Comparison of ENCODE assay signal across 22 cellular contexts in genomic region chr12:131089526-131090253, GRCh38.
A peak's percentile ranks its signal among the peaks of the same experiment; 100 is the strongest.
DNase-seq lines count a peak whose midpoint lies in the region; ATAC-seq and TF ChIP-seq lines count a peak whose summit lies in the region.
"Had no signal": no experiment of that assay in that cellular context is flagged by ENCODE, and none has a peak within 500 bp of the region (broad histone marks: within the 10 kb centered on the region; RNA-seq: fewer than 3 reads in every experiment).

No MANE protein-coding gene starts in this region.

- no peak overlapping the region for H3K4me3 ChIP-seq in right lobe of liver
- H3K4me3 ChIP-seq in breast epithelium: no peak overlapping the region
- H3K4me3 ChIP-seq in smooth muscle cell: no peak overlapping the region
- H3K4me3 ChIP-seq: A549, cardiac muscle cell, HAP-1, psoas muscle, SK-N-MC, thyroid gland had no signal

- no peaks in the 10 kb centered on the region for H3F3A ChIP-seq in smooth muscle cell (ENCODE audit: low read depth)

- H3K27me3 ChIP-seq in right lobe of liver: no peaks in the 10 kb centered on the region
- peaks cover 0 to 7% of the 10 kb centered on the region in 2 donors for H3K27me3 ChIP-seq in breast epithelium
- H3K27me3 ChIP-seq in smooth muscle cell (ENCODE audit: low read depth): no peaks in the 10 kb centered on the region
- H3K27me3 ChIP-seq: cardiac muscle cell, thyroid gland had no signal

- 73% methylated on average over 8 of the region's 11 CpGs for WGBS in right lobe of liver (ENCODE audit: insufficient coverage, low coverage, low lambda C conversion rate, missing lambda C conversion rate)
- WGBS in smooth muscle cell (ENCODE audit: low lambda C conversion rate): 88% methylated on average over 11 of the region's 11 CpGs

- TF ChIP-seq CTCF in chondrocyte (IDR thresholded peaks at IDR 0.05) (no peak), right lobe of liver (IDR thresholded peaks at IDR 0.05) (no peak), breast epithelium (IDR thresholded peaks at IDR 0.05) (no peak), smooth muscle cell (IDR thresholded peaks at IDR 0.05; ENCODE audit: borderline replicate concordance, insufficient read depth, poor library complexity, severe bottlenecking) (no peak)

- H3K9ac ChIP-seq in smooth muscle cell (ENCODE audit: low read depth): no peak overlapping the region

- H3K4me2 ChIP-seq in smooth muscle cell: no peak overlapping the region
- H3K4me2 ChIP-seq: A549 had no signal

- TF ChIP-seq POLR2A in right lobe of liver (IDR thresholded peaks at IDR 0.05) (no peak), breast epithelium (IDR thresholded peaks at IDR 0.05) (no peak)

- H3K4me1 Mint-ChIP-seq in chondrocyte (ENCODE audit: low read depth): peaks cover 4% of the 10 kb centered on the region

- no peaks in the 10 kb centered on the region for H3K36me3 Mint-ChIP-seq in chondrocyte (ENCODE audit: low read depth)

- no peaks in the 10 kb centered on the region for H3K79me2 ChIP-seq in smooth muscle cell (ENCODE audit: low read depth)

- H3K9me3 Mint-ChIP-seq in chondrocyte (ENCODE audit: low read depth): no peaks in the 10 kb centered on the region

- H4K20me1 ChIP-seq in smooth muscle cell (ENCODE audit: low read depth): no peaks in the 10 kb centered on the region

- H3K27ac ChIP-seq in right lobe of liver (no peak overlapping the region), breast epithelium (no peak overlapping the region), smooth muscle cell (ENCODE audit: low read depth) (no peak overlapping the region)
- H3K27ac ChIP-seq: A549, cardiac muscle cell, psoas muscle, SK-N-MC, thyroid gland had no signal

- H2AFZ ChIP-seq in smooth muscle cell (ENCODE audit: low read depth): no peak overlapping the region

- no peak for ATAC-seq in right lobe of liver
- ATAC-seq: psoas muscle, T-helper 17 cell had no signal

- no peak overlapping the region for H3K4me3 Mint-ChIP-seq in chondrocyte (ENCODE audit: unreplicated experiment)
- H3K4me3 Mint-ChIP-seq: T-helper 17 cell had no signal

- no peaks in the 10 kb centered on the region for H3K36me3 ChIP-seq in right lobe of liver
- no peaks in the 10 kb centered on the region for H3K36me3 ChIP-seq in breast epithelium
- H3K36me3 ChIP-seq in smooth muscle cell (ENCODE audit: low read depth): no peaks in the 10 kb centered on the region
- H3K36me3 ChIP-seq: HAP-1, thyroid gland had no signal

- H3K27ac Mint-ChIP-seq in chondrocyte (ENCODE audit: unreplicated experiment): no peak overlapping the region

- no peaks in the 10 kb centered on the region for H3K4me1 ChIP-seq in right lobe of liver
- H3K4me1 ChIP-seq in breast epithelium: no peaks in the 10 kb centered on the region
- H3K4me1 ChIP-seq in smooth muscle cell (ENCODE audit: low read depth): no peaks in the 10 kb centered on the region
- H3K4me1 ChIP-seq: HAP-1, psoas muscle, thyroid gland had no signal

- intact Hi-C loops in right lobe of liver (cut with DNase I): no loop called here
- intact Hi-C loops in breast epithelium (cut with DNase I; ENCODE audit: low total_unique reads): no loop called here

- no peaks in the 10 kb centered on the region for H3K9me3 ChIP-seq in right lobe of liver
- H3K9me3 ChIP-seq in breast epithelium: no peaks in the 10 kb centered on the region
- H3K9me3 ChIP-seq in smooth muscle cell (replicated peaks; ENCODE audit: low read depth): no peaks in the 10 kb centered on the region
- H3K9me3 ChIP-seq: A549, HAP-1, psoas muscle, thyroid gland had no signal

- peak; percentile 39 for DNase-seq in activated effector memory CD4-positive, alpha-beta T cell treated with anti-CD3 and anti-CD28 coated beads, Interleukin-2, amount 50 U/mL, for 16 hours
- no peak for DNase-seq in activated effector memory CD4-positive, alpha-beta T cell treated with Interleukin-2 at 50 U/mL for 16 hours
- peak; percentile 77 for DNase-seq in chondrocyte (ENCODE audit: low spot score)
- DNase-seq in right lobe of liver: peak; percentile 12 to 36 (median 26)
- peak; percentile 36 for DNase-seq in ureter (ENCODE audit: low spot score)
- DNase-seq in breast epithelium (ENCODE audit: low spot score in 2 of 2): no peak
- DNase-seq in SHP77 treated with DMSO at 0.1 percent for 48 hours (lab: John Stamatoyannopoulos, UW): no peak
- DNase-seq in smooth muscle cell (lab: John Stamatoyannopoulos, UW; ENCODE audit: unreplicated experiment): no peak
- DNase-seq: activated CD4-positive, alpha-beta T cell treated with anti-CD3 and anti-CD28 coated beads, Interleukin-2, amount 50 U/mL, for 1 hour; activated naive CD4-positive, alpha-beta T cell treated with Interleukin-2 at 50 U/mL for 16 hours; dermis blood vessel endothelial cell; NCI-H2107; small intestine; stimulated activated CD4-positive, alpha-beta T cell treated with anti-CD3 and anti-CD28 coated beads, Interleukin-4, amount 100 ng/mL, for 1 hour; stimulated activated naive CD4-positive, alpha-beta T cell; T-helper 17 cell had no signal

- peaks cover 11% of the 10 kb centered on the region for H3K27me3 Mint-ChIP-seq in chondrocyte (ENCODE audit: low read depth)

Comparison
In these comparisons a context has a peak if more than half of its experiments do, and no peak if none do; other contexts are left out.
1. DNase-seq: peak in activated effector memory CD4-positive, alpha-beta T cell treated with anti-CD3 and anti-CD28 coated beads, Interleukin-2, amount 50 U/mL, for 16 hours (single experiment), chondrocyte (single experiment), right lobe of liver (3 of 3) and ureter (single experiment); none in activated effector memory CD4-positive, alpha-beta T cell treated with Interleukin-2 at 50 U/mL for 16 hours (single experiment), breast epithelium (0 of 2), SHP77 treated with DMSO at 0.1 percent for 48 hours (single experiment) and smooth muscle cell (single experiment).